16 cellular contexts compared by ENCODE assay signal in the genomic region with DNA sequence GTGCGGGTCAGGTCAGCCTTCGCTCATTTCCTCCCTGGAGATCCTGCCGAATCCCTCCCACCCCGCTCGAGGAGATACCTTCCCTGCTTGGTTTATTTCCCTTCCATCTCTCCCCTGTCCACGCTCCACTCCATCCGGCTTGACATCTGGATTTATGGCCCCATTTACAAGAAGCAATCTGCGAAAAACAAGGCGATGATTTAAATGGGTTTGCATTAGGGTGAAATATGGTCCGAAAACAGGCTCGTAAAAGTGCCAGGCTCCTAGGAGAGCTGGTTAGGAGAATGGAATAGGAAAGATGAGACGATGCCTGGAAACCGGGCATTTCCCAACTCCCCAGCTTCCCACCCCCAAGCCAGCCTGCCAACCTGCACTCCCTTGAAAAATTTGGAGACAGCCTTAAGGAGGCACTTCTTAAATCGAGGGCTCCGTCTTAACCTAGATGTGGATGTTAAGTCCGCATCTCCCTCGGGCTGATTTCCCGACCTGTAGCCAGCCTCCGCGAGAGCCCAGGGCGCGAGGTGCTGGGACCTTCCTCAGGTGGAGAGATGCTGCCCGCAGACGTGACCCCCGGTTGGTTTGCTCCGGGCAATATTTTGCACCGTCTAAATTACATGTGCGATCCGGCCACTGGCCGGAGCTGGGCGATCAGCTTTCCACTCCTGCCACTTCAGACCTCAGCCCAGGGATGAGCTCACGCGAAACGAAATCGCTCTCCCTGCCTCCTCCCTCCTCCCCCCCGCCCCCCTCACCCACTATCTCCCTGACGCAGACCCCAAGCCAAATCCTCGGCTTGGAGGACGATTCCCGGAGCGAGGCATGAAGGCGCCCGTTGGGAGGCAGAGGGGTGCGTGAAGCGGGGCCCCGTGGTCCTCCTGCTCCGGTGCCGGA. TPM values are rescaled to one million over a fixed set of nuclear protein-coding genes. Genes with fewer than 3 reads are reported as not detected.
DNase-seq lines count a peak whose midpoint lies in the region; ATAC-seq and TF ChIP-seq lines count a peak whose summit lies in the region.
"Had no signal": no experiment of that assay in that cellular context is flagged by ENCODE, and none has a peak within 500 bp of the region (broad histone marks: within the 10 kb centered on the region; RNA-seq: fewer than 3 reads in every experiment).

No MANE protein-coding gene starts in this region.

- H3K4me1 ChIP-seq in HUES48 (ENCODE audit: control insufficient read depth, insufficient read depth, low read length) (peaks cover 10% of the 10 kb centered on the region; the same call in 1 of the 2 replicates), gastroesophageal sphincter (peaks cover 0 to 27% (median 10%) of the 10 kb centered on the region in 3 donors), neuronal stem cell (ENCODE audit: control insufficient read depth in 2 of 2, insufficient read depth in 1 of 2, low read depth in 1 of 2, low read length in 2 of 2) (peaks cover 0 to 8% of the 10 kb centered on the region in 2 donors)

- H3K27me3 ChIP-seq in HUES48 (ENCODE audit: control insufficient read depth, insufficient read depth, low read length) (peaks cover 88% of the 10 kb centered on the region), gastroesophageal sphincter (peaks cover 51% of the 10 kb centered on the region), neuronal stem cell (ENCODE audit: control insufficient read depth in 3 of 3, insufficient read depth in 3 of 3, low read depth in 1 of 3, low read length in 3 of 3) (peaks cover 18 to 70% (median 51%) of the 10 kb centered on the region in 3 experiments)

- no peak overlapping the region for H3K9ac ChIP-seq in HUES48 (ENCODE audit: low read depth, low read length)
- H3K9ac ChIP-seq in neuronal stem cell (ENCODE audit: low read depth, low read length, poor library complexity), result peak overlapping the region; percentile 85

- WGBS in gastroesophageal sphincter (ENCODE audit: low coverage in 1 of 2), 2 donors, result 0% methylated on average over 5 to 16 of the region's 48 CpGs
- no CpG with 5 or more reads among the region's 48 CpGs for WGBS in neuronal stem cell (ENCODE audit: extremely low coverage in 2 of 2, insufficient read length in 2 of 2, insufficient replicate concordance in 1 of 2), 2 donors
- 2% methylated on average over 38 to 44 of the region's 48 CpGs for WGBS in lower leg skin, 2 donors

- H3K36me3 ChIP-seq in HUES48 (ENCODE audit: control insufficient read depth, insufficient read depth, low read length) (no peaks in the 10 kb centered on the region), gastroesophageal sphincter (no peaks in the 10 kb centered on the region), neuronal stem cell (replicated peaks in 1 of 2; ENCODE audit: control insufficient read depth in 2 of 2, insufficient read depth in 2 of 2, low read length in 2 of 2) (no peaks in the 10 kb centered on the region)
- H3K36me3 ChIP-seq: spleen had no signal

- H3K4me2 ChIP-seq in neuronal stem cell (ENCODE audit: insufficient read depth, low read length, poor library complexity, severe bottlenecking), result peak overlapping the region; percentile 95

- H2BK15ac ChIP-seq in neuronal stem cell (ENCODE audit: low read length), result no peak overlapping the region

- TF ChIP-seq POLR2A in gastroesophageal sphincter (IDR thresholded peaks at IDR 0.05) (no peak), lower leg skin (IDR thresholded peaks at IDR 0.05) (no peak)

- no peak overlapping the region for H4K8ac ChIP-seq in neuronal stem cell (ENCODE audit: low read depth, low read length)

- no peak for TF ChIP-seq EP300 in gastroesophageal sphincter (IDR thresholded peaks at IDR 0.05)

- no peak overlapping the region for H3K4ac ChIP-seq in neuronal stem cell (ENCODE audit: low read length)

- H2BK5ac ChIP-seq in neuronal stem cell (ENCODE audit: low read length), result no peak overlapping the region

- H3K14ac ChIP-seq in neuronal stem cell (ENCODE audit: low read length), result no peak overlapping the region

- intact Hi-C loops in lower leg skin (cut with DNase I; ENCODE audit: low total_unique reads), result no loop called here

- H2AFZ ChIP-seq in neuronal stem cell (ENCODE audit: low read length), result no peak overlapping the region

- peak overlapping the region; percentile 18 for H3K23ac ChIP-seq in neuronal stem cell (ENCODE audit: low read depth, low read length, poor library complexity)

- H2AK5ac ChIP-seq in neuronal stem cell (ENCODE audit: low read depth, low read length), result peak overlapping the region; percentile 34

- H3K9me3 ChIP-seq in HUES48 (ENCODE audit: control insufficient read depth, insufficient read depth, low read length) (no peaks in the 10 kb centered on the region), gastroesophageal sphincter (no peaks in the 10 kb centered on the region), neuronal stem cell (replicated peaks in 1 of 2; ENCODE audit: control insufficient read depth in 2 of 2, insufficient read depth in 1 of 2, low read depth in 1 of 2, low read length in 2 of 2) (no peaks in the 10 kb centered on the region)
- H3K9me3 ChIP-seq: spleen had no signal

- no peaks in the 10 kb centered on the region for H3K79me1 ChIP-seq in neuronal stem cell (ENCODE audit: low read depth, low read length)

- H3K4me3 ChIP-seq in HUES48 (ENCODE audit: low read depth, low read length), result peak overlapping the region; percentile 78
- peak overlapping the region; percentile 44 to 60 for H3K4me3 ChIP-seq in gastroesophageal sphincter
- H3K4me3 ChIP-seq in neuronal stem cell (ENCODE audit: low read length in 2 of 2), result peak overlapping the region in 1 of 2 donors; percentile 71
- H3K4me3 ChIP-seq in lower leg skin (ENCODE audit: low read depth, poor library complexity, severe bottlenecking), result no peak overlapping the region

- H2BK12ac ChIP-seq in neuronal stem cell (ENCODE audit: low read length), result no peak overlapping the region

- H3K18ac ChIP-seq in neuronal stem cell (ENCODE audit: low read length), result peak overlapping the region; percentile 36

- H2BK120ac ChIP-seq in neuronal stem cell (ENCODE audit: low read depth, low read length), result no peak overlapping the region

- peak; percentile 13 for DNase-seq in Ammon's horn (ENCODE audit: low spot score)
- DNase-seq in neuronal stem cell (ENCODE audit: low spot score), result no peak
- DNase-seq in activated T-cell treated with anti-CD3 and anti-CD28 coated beads, Interleukin-2, amount 50 U/mL, for 1 hour, result no peak
- no peak for DNase-seq in lower leg skin (ENCODE audit: low spot score in 2 of 2)
- DNase-seq: activated CD8-positive, alpha-beta T cell treated with anti-CD3 and anti-CD28 coated beads for 36 hours; activated naive CD4-positive, alpha-beta T cell; kidney; NCI-H1105 treated with DMSO at 0.1 percent for 48 hours; NCI-H526 treated with DMSO at 0.1 percent for 48 hours; spleen had no signal

- no peak for ATAC-seq in gastroesophageal sphincter
- ATAC-seq in GM18909 (IDR thresholded peaks at IDR 0.05; ENCODE audit: poor library complexity, unreplicated experiment), result no peak
- no peak for ATAC-seq in HG03520 (IDR thresholded peaks at IDR 0.05; ENCODE audit: unreplicated experiment)
- ATAC-seq: activated CD8-positive, alpha-beta T cell treated with anti-CD3 and anti-CD28 coated beads for 36 hours; HCT116 had no signal

- H3K27ac ChIP-seq in HUES48 (ENCODE audit: low read depth, low read length), result no peak overlapping the region
- H3K27ac ChIP-seq in gastroesophageal sphincter, result no peak overlapping the region
- no peak overlapping the region for H3K27ac ChIP-seq in neuronal stem cell (replicated peaks; ENCODE audit: low read length)
- H3K27ac ChIP-seq: spleen had no signal

- no peak overlapping the region for H4K91ac ChIP-seq in neuronal stem cell (ENCODE audit: low read depth, low read length, poor library complexity)

- TF ChIP-seq CTCF in gastroesophageal sphincter (IDR thresholded peaks at IDR 0.05), result no peak
- no peak for TF ChIP-seq CTCF in lower leg skin (IDR thresholded peaks at IDR 0.05)

RNA-seq across cellular contexts. Expression of a gene that starts 1.3 kb away (rescaled TPM):
- total RNA-seq in gastroesophageal sphincter (1 to 10 TPM in 1 of 4 donors, under 1 TPM in 1, not detected in 2; 0.40 to 7.6 TPM), lower leg skin (under 1 TPM in 1 of 4 donors, not detected in 3; 0.32 TPM)
- 0.18 TPM for polyA plus RNA-seq in neuronal stem cell (2013, experiment 1 of 2)
- 0.12 TPM for polyA plus RNA-seq in neuronal stem cell (2013, experiment 2 of 2)
- total RNA-seq: activated CD8-positive, alpha-beta T cell treated with anti-CD3 and anti-CD28 coated beads for 36 hours; fibroblast of lung had no signal
- polyA plus RNA-seq: fibroblast of lung had no signal
